In the genomic region with DNA sequence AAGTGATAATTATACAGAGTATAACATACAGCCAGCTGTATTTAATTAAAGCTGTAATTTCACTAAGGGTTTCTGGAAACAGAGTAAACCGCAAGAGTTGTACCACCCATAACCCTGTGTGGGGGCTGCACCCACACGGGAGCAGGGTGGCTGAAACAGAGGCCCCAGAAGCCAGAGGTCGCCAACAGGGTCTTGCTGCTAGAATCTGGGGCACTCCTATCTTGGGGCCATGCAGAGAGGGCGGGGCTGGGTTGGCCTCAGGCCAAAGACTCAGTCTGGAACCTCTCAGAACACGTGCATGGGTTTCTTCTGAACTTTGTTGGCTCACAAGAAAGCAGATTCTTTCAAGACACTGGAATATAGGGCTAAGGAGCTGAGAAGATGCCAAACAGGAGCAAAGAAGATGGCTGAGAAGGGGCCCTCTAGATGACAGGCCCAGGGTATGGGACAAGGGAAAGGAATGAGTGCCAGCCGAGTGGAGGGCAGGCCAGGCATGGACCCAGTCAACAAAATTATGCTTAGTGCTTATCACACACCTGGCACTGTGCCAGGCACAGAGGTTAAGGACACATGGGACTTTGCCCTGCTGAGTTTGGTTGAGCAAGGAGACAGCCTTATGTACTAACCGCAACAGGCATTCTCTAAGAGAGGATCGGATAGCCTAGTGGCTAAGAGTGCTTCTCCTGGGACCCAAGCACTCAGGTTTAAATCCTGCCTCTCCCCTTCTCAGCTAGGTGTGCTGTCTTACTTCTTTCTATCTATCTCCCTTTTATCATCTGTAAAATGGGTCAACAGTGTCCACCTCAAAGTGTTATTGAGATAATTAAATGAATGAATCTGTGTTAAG, we compare ENCODE assay signal across 10 cellular contexts.
DNase-seq lines count a peak whose midpoint lies in the region; ATAC-seq and TF ChIP-seq lines count a peak whose summit lies in the region.
"Had no signal": no experiment of that assay in that cellular context is flagged by ENCODE, and none has a peak within 500 bp of the region (broad histone marks: within the 10 kb centered on the region; RNA-seq: fewer than 3 reads in every experiment).

No MANE protein-coding gene starts in this region.

- TF ChIP-seq POLR2A in adrenal gland (IDR thresholded peaks at IDR 0.05) (no peak), uterus (IDR thresholded peaks at IDR 0.05) (no peak)

- no peaks in the 10 kb centered on the region for H3K9me3 Mint-ChIP-seq in progenitor cell of endocrine pancreas (ENCODE audit: low read depth)

- H3K36me3 ChIP-seq in adrenal gland (replicated peaks in 1 of 2): no peaks in the 10 kb centered on the region
- no peaks in the 10 kb centered on the region for H3K36me3 ChIP-seq in uterus

- peaks cover 0 to 5% of the 10 kb centered on the region in 2 donors for H3K4me1 ChIP-seq in adrenal gland (replicated peaks in 1 of 2)
- H3K4me1 ChIP-seq in uterus: peaks cover 0 to 20% of the 10 kb centered on the region in 2 donors

- H3K27ac ChIP-seq in adrenal gland: peak overlapping the region in 1 of 5 donors; percentile 50
- peak overlapping the region; percentile 46 to 53 for H3K27ac ChIP-seq in uterus

- H3K4me1 Mint-ChIP-seq in progenitor cell of endocrine pancreas (ENCODE audit: low read depth): peaks cover 16% of the 10 kb centered on the region

- no peaks in the 10 kb centered on the region for H3K27me3 ChIP-seq in adrenal gland
- no peaks in the 10 kb centered on the region for H3K27me3 ChIP-seq in uterus

- peak; percentile 24 for ATAC-seq in Right ventricle myocardium superior (ENCODE audit: poor library complexity)
- peak; percentile 87 for ATAC-seq in left lobe of liver
- no peak for ATAC-seq in HG03139 (IDR thresholded peaks at IDR 0.05; ENCODE audit: unreplicated experiment)
- ATAC-seq in activated CD4-positive, CD25-positive, alpha-beta regulatory T cell treated with anti-CD3 and anti-CD28 coated beads, Interleukin-2, amount 50 U/mL, for 24 hours: no peak

- no peaks in the 10 kb centered on the region for H3K27me3 Mint-ChIP-seq in progenitor cell of endocrine pancreas

- no peak overlapping the region for H3K27ac Mint-ChIP-seq in progenitor cell of endocrine pancreas

- no peak overlapping the region for H3K4me3 Mint-ChIP-seq in progenitor cell of endocrine pancreas (ENCODE audit: low read depth)

- H3K9me3 ChIP-seq in adrenal gland (replicated peaks in 1 of 3) (no peaks in the 10 kb centered on the region), uterus (no peaks in the 10 kb centered on the region)

- intact Hi-C loops in Right ventricle myocardium superior (cut with DNase I) (loop anchor here (10.0 kb wide), 1 partner anchor 75 kb away; no protein-coding TSS in a partner anchor), cardiac septum (cut with DNase I) (loop anchor here (2.0 kb wide), 2 partner anchors 23 to 79 kb away; no protein-coding TSS in a partner anchor), adrenal gland (cut with DNase I) (no loop called here), uterus (cut with DNase I; ENCODE audit: low total_unique reads) (no loop called here)

- WGBS in adrenal gland, 4 donors: 58 to 68% (median 60%) methylated on average over 7 to 8 of the region's 8 CpGs

- no peaks in the 10 kb centered on the region for H3K36me3 Mint-ChIP-seq in progenitor cell of endocrine pancreas (ENCODE audit: insufficient read depth)

- DNase-seq in Right ventricle myocardium superior: peak; percentile 62
- DNase-seq in cardiac septum (ENCODE audit: low spot score): no peak
- DNase-seq in adrenal gland: peak in 5 of 7 donors; percentile 48 to 62 (median 52)
- peak; percentile 89 for DNase-seq in left lobe of liver (ENCODE audit: low spot score)
- DNase-seq in uterus: peak; percentile 71 to 80
- DNase-seq in progenitor cell of endocrine pancreas (ENCODE audit: low spot score, unreplicated experiment): no peak
- DNase-seq: NCI-H1930; stimulated activated CD4-positive, alpha-beta T cell treated with anti-CD3 and anti-CD28 coated beads, Interleukin-2, amount 100 ng/mL, for 24 hours had no signal

- TF ChIP-seq CTCF in adrenal gland (IDR thresholded peaks at IDR 0.05) (no peak), uterus (IDR thresholded peaks at IDR 0.05) (no peak), progenitor cell of endocrine pancreas (IDR thresholded peaks at IDR 0.05; ENCODE audit: unreplicated experiment) (no peak)

- H3K4me3 ChIP-seq in adrenal gland: no peak overlapping the region
- no peak overlapping the region for H3K4me3 ChIP-seq in uterus

Comparison
In these comparisons a context has a peak if more than half of its experiments do, and no peak if none do; other contexts are left out.
1. DNase-seq: peak in Right ventricle myocardium superior (single experiment), adrenal gland (5 of 7), left lobe of liver (single experiment) and uterus (2 of 2); none in cardiac septum (single experiment) and progenitor cell of endocrine pancreas (single experiment).
2. ATAC-seq: peak in Right ventricle myocardium superior (single experiment) and left lobe of liver (single experiment); none in HG03139 (single experiment) and activated CD4-positive, CD25-positive, alpha-beta regulatory T cell treated with anti-CD3 and anti-CD28 coated beads, Interleukin-2, amount 50 U/mL, for 24 hours (0 of 2).
3. intact Hi-C loops: an anchor here in Right ventricle myocardium superior (10.0 kb wide) and cardiac septum (2.0 kb wide); none called in adrenal gland and uterus.